Comparison of ENCODE assay signal across 22 cellular contexts in genomic region chr4:149884046-149884445, GRCh38.
DNase-seq lines count a peak whose midpoint lies in the region; ATAC-seq and TF ChIP-seq lines count a peak whose summit lies in the region.
"Had no signal": no experiment of that assay in that cellular context is flagged by ENCODE, and none has a peak within 500 bp of the region (broad histone marks: within the 10 kb centered on the region; RNA-seq: fewer than 3 reads in every experiment).

No MANE protein-coding gene starts in this region.

- CTCF ChIA-PET in A673 (lab: Charles Lee), result no interaction called here

- no peaks in the 10 kb centered on the region for H3K9me3 ChIP-seq in A673 (ENCODE audit: low read depth, low read length, poor library complexity, severe bottlenecking)
- no peaks in the 10 kb centered on the region for H3K9me3 ChIP-seq in MG63
- H3K9me3 ChIP-seq in right lobe of liver, result no peaks in the 10 kb centered on the region
- H3K9me3 ChIP-seq: gastroesophageal sphincter had no signal

- no peak for TF ChIP-seq CTCF in A673 (conservative IDR thresholded peaks at IDR 0.05; ENCODE audit: low read depth, low read length)
- TF ChIP-seq CTCF in right lobe of liver (IDR thresholded peaks at IDR 0.05), result no peak

- H3K36me3 ChIP-seq in A673 (ENCODE audit: insufficient read depth, low read length, poor library complexity, severe bottlenecking), result no peaks in the 10 kb centered on the region
- no peaks in the 10 kb centered on the region for H3K36me3 ChIP-seq in MG63
- no peaks in the 10 kb centered on the region for H3K36me3 ChIP-seq in right lobe of liver
- H3K36me3 ChIP-seq: gastroesophageal sphincter, neural progenitor cell, WERI-Rb-1 had no signal

- H3K27me3 ChIP-seq in A673 (replicated peaks; ENCODE audit: insufficient read depth, low read depth, low read length, poor library complexity) (no peaks in the 10 kb centered on the region), MG63 (no peaks in the 10 kb centered on the region), right lobe of liver (no peaks in the 10 kb centered on the region)
- H3K27me3 ChIP-seq: gastroesophageal sphincter, neural progenitor cell had no signal

- 34% methylated on average over 6 of the region's 6 CpGs for WGBS in right lobe of liver (ENCODE audit: insufficient coverage, low coverage, low lambda C conversion rate, missing lambda C conversion rate)

- POLR2A ChIA-PET in A673 (lab: Charles Lee; ENCODE audit: low non-redundant PET), result no interaction called here

- no peak for TF ChIP-seq POLR2A in right lobe of liver (IDR thresholded peaks at IDR 0.05)

- H3K4me3 ChIP-seq in A673 (ENCODE audit: low read depth, low read length, poor library complexity, severe bottlenecking) (no peak overlapping the region), MG63 (no peak overlapping the region), right lobe of liver (no peak overlapping the region)
- H3K4me3 ChIP-seq: gastroesophageal sphincter, neural progenitor cell had no signal

- peak; percentile 86 to 94 (median 90) for ATAC-seq in right lobe of liver
- ATAC-seq in stimulated activated naive CD8-positive, alpha-beta T cell treated with anti-CD3 and anti-CD28 coated beads, Interleukin-15, Interleukin-2, amounts not matched to agents 100 U/mL and 50 U/mL, for 24 hours, result no peak
- ATAC-seq in HG02885 (IDR thresholded peaks at IDR 0.05; ENCODE audit: poor library complexity, unreplicated experiment), result no peak
- ATAC-seq in GM21367 (IDR thresholded peaks at IDR 0.05; ENCODE audit: unreplicated experiment), result no peak
- ATAC-seq: activated T-cell treated with anti-CD3 and anti-CD28 coated beads, Interleukin-2, amount 50 U/mL, for 72 hours; gastroesophageal sphincter; HCT116; sciatic nerve had no signal

- H3K4me1 ChIP-seq in A673 (ENCODE audit: insufficient read depth, low read length, poor library complexity, severe bottlenecking) (no peaks in the 10 kb centered on the region), right lobe of liver (peaks cover 0 to 16% (median 5%) of the 10 kb centered on the region in 4 donors)
- H3K4me1 ChIP-seq: gastroesophageal sphincter had no signal

- no peak overlapping the region for H3K27ac ChIP-seq in A673 (ENCODE audit: low read depth, low read length, poor library complexity, severe bottlenecking)
- no peak overlapping the region for H3K27ac ChIP-seq in right lobe of liver
- H3K27ac ChIP-seq: gastroesophageal sphincter, neural progenitor cell, WERI-Rb-1 had no signal

- no TSS peak for BruUV-seq in A673 (replicated peaks; lab: Mats Ljungman, UMichigan)

- intact Hi-C loops in A673 (cut with micrococcal nuclease; ENCODE audit: unreplicated experiment) (no loop called here), right lobe of liver (cut with DNase I) (no loop called here)

- in situ Hi-C loops in G401 (cut with HindIII; ENCODE audit: low sequenced_read_pairs), result no loop called here

- peak; percentile 18 for DNase-seq in A673 (ENCODE audit: low spot score)
- DNase-seq in MG63, result peak; percentile 58
- DNase-seq in fibroblast of peridontal ligament (ENCODE audit: extremely low read depth), result peak; percentile 45
- peak; percentile 50 to 84 (median 72) for DNase-seq in right lobe of liver
- DNase-seq in stimulated activated naive CD8-positive, alpha-beta T cell treated with anti-CD3 and anti-CD28 coated beads, Interleukin-15, Interleukin-2, amounts not matched to agents 100 U/mL and 50 U/mL, for 24 hours, result no peak
- DNase-seq in G401 (ENCODE audit: low spot score), result no peak
- DNase-seq: activated naive CD8-positive, alpha-beta T cell treated with anti-CD3 and anti-CD28 coated beads, Interleukin-2, amount 10 ng/mL, durations not matched to agents 7 days and 5 days; activated T-cell treated with anti-CD3 and anti-CD28 coated beads, Interleukin-2, amount 50 U/mL, for 72 hours; CD8-positive, alpha-beta memory T cell; effector memory CD4-positive, alpha-beta T cell; KG1; NCI-H1105 treated with DMSO at 0.1 percent for 48 hours; SHP77; stimulated activated CD4-positive, alpha-beta T cell treated with anti-CD3 and anti-CD28 coated beads, Interleukin-1b, Interleukin-23, amount 100 ng/mL, for 48 hours; T-helper 1 cell; WERI-Rb-1 had no signal

Comparison
In these comparisons a context has a peak if more than half of its experiments do, and no peak if none do; other contexts are left out.
1. DNase-seq: peak in A673 (single experiment), MG63 (single experiment), fibroblast of peridontal ligament (single experiment) and right lobe of liver (3 of 3); none in stimulated activated naive CD8-positive, alpha-beta T cell treated with anti-CD3 and anti-CD28 coated beads, Interleukin-15, Interleukin-2, amounts not matched to agents 100 U/mL and 50 U/mL, for 24 hours (single experiment) and G401 (single experiment).
2. ATAC-seq: peak in right lobe of liver (4 of 4); none in stimulated activated naive CD8-positive, alpha-beta T cell treated with anti-CD3 and anti-CD28 coated beads, Interleukin-15, Interleukin-2, amounts not matched to agents 100 U/mL and 50 U/mL, for 24 hours (single experiment), HG02885 (single experiment) and GM21367 (single experiment).